Comparison of ENCODE assay signal across 9 cellular contexts in the genomic region with DNA sequence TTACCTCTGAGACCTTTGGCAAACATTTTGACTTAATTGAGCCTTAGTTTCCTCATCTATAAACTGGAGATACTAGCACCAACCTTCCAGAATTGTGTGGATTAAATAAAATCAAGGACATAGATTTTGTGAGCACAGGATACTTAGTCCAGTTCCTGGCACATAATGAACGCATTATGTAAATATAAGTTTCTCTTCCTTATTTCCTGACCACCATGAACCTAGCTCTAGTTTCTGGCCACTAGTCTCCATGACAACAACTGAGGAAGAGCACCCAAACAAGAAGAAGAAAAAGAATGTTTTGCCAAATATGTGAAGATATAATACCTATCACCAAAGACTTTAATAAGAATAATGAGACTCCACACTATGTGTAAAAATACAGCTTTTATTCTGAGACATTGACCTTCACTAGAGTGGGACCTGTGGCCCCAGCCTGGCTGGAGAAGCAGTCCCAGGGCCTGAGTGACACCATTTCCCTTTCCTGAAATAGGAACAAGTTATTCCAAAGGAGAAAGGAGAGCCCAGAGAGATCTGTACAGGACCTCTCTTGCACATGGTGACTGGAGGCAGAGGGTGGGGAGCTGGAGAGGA. TPM values are rescaled to one million over a fixed set of nuclear protein-coding genes. Genes with fewer than 3 reads are reported as not detected.
DNase-seq lines count a peak whose midpoint lies in the region; ATAC-seq, FAIRE-seq and TF ChIP-seq lines count a peak whose summit lies in the region.
"Had no signal": no experiment of that assay in that cellular context is flagged by ENCODE, and none has a peak within 500 bp of the region (broad histone marks: within the 10 kb centered on the region; RNA-seq: fewer than 3 reads in every experiment).

No MANE protein-coding gene starts in this region.

- ATAC-seq in DND-41 (ENCODE audit: insufficient read depth, low read depth) = no peak
- peak; percentile 42 for ATAC-seq in GM21515 (IDR thresholded peaks at IDR 0.05; ENCODE audit: unreplicated experiment)

- TF ChIP-seq CTCF in DND-41 (IDR thresholded peaks at IDR 0.05; ENCODE audit: borderline replicate concordance, extremely low read depth, low read length, poor library complexity, severe bottlenecking) = no peak
- TF ChIP-seq CTCF in neural progenitor cell (IDR thresholded peaks at IDR 0.05) = no peak

- H3K36me3 Mint-ChIP-seq in dendritic cell treated with granulocyte-macrophage colony-stimulating factor and Interleukin-4, amounts not matched to agents 40 ng/mL and 50 ng/mL, for 4 days (ENCODE audit: low read depth) = peaks cover 86% of the 10 kb centered on the region
- peaks cover 19% of the 10 kb centered on the region for H3K36me3 Mint-ChIP-seq in neural progenitor cell

- peaks cover 14% of the 10 kb centered on the region for H3F3A ChIP-seq in neural progenitor cell (ENCODE audit: low read depth)

- H3K4me1 Mint-ChIP-seq in dendritic cell treated with granulocyte-macrophage colony-stimulating factor and Interleukin-4, amounts not matched to agents 40 ng/mL and 50 ng/mL, for 4 days (ENCODE audit: low read depth) = peaks cover 64% of the 10 kb centered on the region
- H3K4me1 Mint-ChIP-seq in neural progenitor cell = peaks cover 11% of the 10 kb centered on the region

- H3K9me3 ChIP-seq in DND-41 (ENCODE audit: insufficient read depth, low read length, severe bottlenecking) = no peaks in the 10 kb centered on the region
- no peaks in the 10 kb centered on the region for H3K9me3 ChIP-seq in neural progenitor cell (ENCODE audit: low read depth)

- peak overlapping the region; percentile 90 for H2AFZ ChIP-seq in DND-41 (ENCODE audit: low read depth, low read length)
- peak overlapping the region; percentile 93 for H2AFZ ChIP-seq in neural progenitor cell (replicated peaks)

- H3K79me2 ChIP-seq in DND-41 (ENCODE audit: insufficient read depth, low read length) (peaks cover 46% of the 10 kb centered on the region), neural progenitor cell (ENCODE audit: low read depth) (peaks cover 27% of the 10 kb centered on the region)

- peak overlapping the region; percentile 100 for H3K27ac Mint-ChIP-seq in dendritic cell treated with granulocyte-macrophage colony-stimulating factor and Interleukin-4, amounts not matched to agents 40 ng/mL and 50 ng/mL, for 4 days
- no peak overlapping the region for H3K27ac Mint-ChIP-seq in neural progenitor cell

- H3K36me3 ChIP-seq in DND-41 (ENCODE audit: insufficient read depth, low read length) = peaks cover 58% of the 10 kb centered on the region
- H3K36me3 ChIP-seq in neural progenitor cell = no peaks in the 10 kb centered on the region

- H3K27me3 ChIP-seq in DND-41 (ENCODE audit: insufficient read depth, low read length, poor library complexity) (no peaks in the 10 kb centered on the region), neural progenitor cell (peaks cover 9% of the 10 kb centered on the region)

- H3K9ac ChIP-seq in DND-41 (ENCODE audit: low read depth, low read length) (peak overlapping the region; percentile 93), neural progenitor cell (no peak overlapping the region)

- no peak for DNase-seq in DND-41
- DNase-seq in NAMALWA (ENCODE audit: low spot score) = peak; percentile 92
- DNase-seq in neural progenitor cell (ENCODE audit: low spot score) = no peak
- DNase-seq in 8988T = no peak
- DNase-seq in urothelium cell line (ENCODE audit: low spot score) = no peak
- no peak for DNase-seq in DMS 273 treated with DMSO at 0.1 percent for 48 hours (lab: John Stamatoyannopoulos, UW)

- no peaks in the 10 kb centered on the region for H3K9me3 Mint-ChIP-seq in dendritic cell treated with granulocyte-macrophage colony-stimulating factor and Interleukin-4, amounts not matched to agents 40 ng/mL and 50 ng/mL, for 4 days
- peaks cover 35% of the 10 kb centered on the region for H3K9me3 Mint-ChIP-seq in neural progenitor cell

- peak overlapping the region; percentile 79 for H3K4me2 ChIP-seq in DND-41 (ENCODE audit: insufficient read depth, low read length)
- peak overlapping the region; percentile 83 for H3K4me2 ChIP-seq in neural progenitor cell

- H3K27ac ChIP-seq in DND-41 (ENCODE audit: low read length) (peak overlapping the region; percentile 99), neural progenitor cell (no peak overlapping the region)

- peak overlapping the region; percentile 75 to 92; a peak in 3 of 4 replicates for H3K4me3 ChIP-seq in DND-41 (ENCODE audit: low read depth in 1 of 2, low read length in 2 of 2)
- peak overlapping the region; percentile 67 for H3K4me3 ChIP-seq in neural progenitor cell

- H3K4me3 Mint-ChIP-seq in dendritic cell treated with granulocyte-macrophage colony-stimulating factor and Interleukin-4, amounts not matched to agents 40 ng/mL and 50 ng/mL, for 4 days = peak overlapping the region; percentile 99
- peak overlapping the region; percentile 96 for H3K4me3 Mint-ChIP-seq in neural progenitor cell

- H3K27me3 Mint-ChIP-seq in dendritic cell treated with granulocyte-macrophage colony-stimulating factor and Interleukin-4, amounts not matched to agents 40 ng/mL and 50 ng/mL, for 4 days = no peaks in the 10 kb centered on the region
- H3K27me3 Mint-ChIP-seq in neural progenitor cell (ENCODE audit: insufficient read depth, low read depth) = peaks cover 6% of the 10 kb centered on the region

- H4K20me1 ChIP-seq in DND-41 (ENCODE audit: insufficient read depth, low read length) (no peaks in the 10 kb centered on the region), neural progenitor cell (ENCODE audit: low read depth) (peaks cover 11% of the 10 kb centered on the region)

- intact Hi-C loops in dendritic cell treated with granulocyte-macrophage colony-stimulating factor and Interleukin-4, amounts not matched to agents 40 ng/mL and 50 ng/mL, for 4 days (cut with micrococcal nuclease) = loop anchor here (10.0 kb wide), 1 partner anchor 88 kb away; a partner anchor contains a TSS

- FAIRE-seq in urothelium cell line (lab: Jason Lieb, UNC) = no peak

- H3K4me1 ChIP-seq in DND-41 (ENCODE audit: insufficient read depth, low read length) (peaks cover 41% of the 10 kb centered on the region), neural progenitor cell (peaks cover 12% of the 10 kb centered on the region)

RNA-seq across cellular contexts. Expression of a gene that starts 0.9 kb away (rescaled TPM):
- 74.4 and 103 TPM in 2 replicates for total RNA-seq in neural progenitor cell (ENCODE audit: low replicate concordance)

RNA-seq across cellular contexts. Expression of a gene that starts 7.9 kb away (rescaled TPM):
- total RNA-seq in neural progenitor cell (ENCODE audit: low replicate concordance) = 29.9 and 59.9 TPM in 2 replicates

RNA-seq across cellular contexts. Expression of a gene that starts 23.0 kb away (rescaled TPM):
- total RNA-seq in neural progenitor cell (ENCODE audit: low replicate concordance) = 0.06 TPM in 1 of 2 replicates, not detected in the other
- total RNA-seq: SK-MEL-5 had no signal

RNA-seq across cellular contexts. Expression of a gene that starts 25.7 kb away (rescaled TPM):
- total RNA-seq in neural progenitor cell (ENCODE audit: low replicate concordance) = 60.0 and 69.3 TPM in 2 replicates

RNA-seq across cellular contexts. Expression of a gene that starts 42.7 kb away (rescaled TPM):
- 0.06 TPM in 1 of 2 replicates, not detected in the other for total RNA-seq in neural progenitor cell (ENCODE audit: low replicate concordance)
